25 cellular contexts compared by ENCODE assay signal in genomic region chrX:31705816-31706215, GRCh38.
"Had no signal": no experiment of that assay in that cellular context is flagged by ENCODE, and none has a peak within 500 bp of the region (broad histone marks: within the 10 kb centered on the region; RNA-seq: fewer than 3 reads in every experiment).

No MANE protein-coding gene starts in this region.

- H3K9me3 ChIP-seq: colonic mucosa, esophagus muscularis mucosa, esophagus squamous epithelium, gastrocnemius medialis, gastroesophageal sphincter, heart left ventricle, heart right ventricle had no signal

- DNase-seq: colonic mucosa; cortex of kidney; dermis blood vessel endothelial cell; dorsolateral prefrontal cortex; effector CD4-positive, alpha-beta T cell; effector CD8-positive, alpha-beta T cell; effector memory CD4-positive, alpha-beta T cell; effector memory CD8-positive, alpha-beta T cell; endodermal cell; erythroblast; esophagus squamous epithelium; foreskin fibroblast; foreskin keratinocyte; foreskin melanocyte; gastrocnemius medialis; glutamatergic neuron; head of caudate nucleus; heart left ventricle; heart right ventricle had no signal

- H3K36me3 ChIP-seq: colonic mucosa, esophagus muscularis mucosa, esophagus squamous epithelium, gastrocnemius medialis, gastroesophageal sphincter, heart left ventricle, heart right ventricle had no signal

- H3K27me3 ChIP-seq: colonic mucosa, esophagus muscularis mucosa, esophagus squamous epithelium, foreskin keratinocyte, gastrocnemius medialis, gastroesophageal sphincter, heart right ventricle, hepatocyte had no signal

- H3K27ac ChIP-seq: colonic mucosa, coronary artery, epithelial cell of prostate, esophagus muscularis mucosa, esophagus squamous epithelium, foreskin keratinocyte, gastrocnemius medialis, gastroesophageal sphincter, heart left ventricle, hepatocyte had no signal

- H3K4me1 ChIP-seq: colonic mucosa, esophagus muscularis mucosa, esophagus squamous epithelium, foreskin keratinocyte, gastrocnemius medialis, gastroesophageal sphincter had no signal

- ATAC-seq: effector memory CD8-positive, alpha-beta T cell; esophagus mucosa; foreskin keratinocyte; gastrocnemius medialis; gastroesophageal sphincter; heart right ventricle had no signal

- H3K4me3 ChIP-seq: colonic mucosa, coronary artery, dorsolateral prefrontal cortex, esophagus muscularis mucosa, esophagus squamous epithelium, gastrocnemius medialis, gastroesophageal sphincter, heart left ventricle, heart right ventricle, hepatocyte had no signal
